9 cellular contexts compared by ENCODE assay signal in the genomic region with DNA sequence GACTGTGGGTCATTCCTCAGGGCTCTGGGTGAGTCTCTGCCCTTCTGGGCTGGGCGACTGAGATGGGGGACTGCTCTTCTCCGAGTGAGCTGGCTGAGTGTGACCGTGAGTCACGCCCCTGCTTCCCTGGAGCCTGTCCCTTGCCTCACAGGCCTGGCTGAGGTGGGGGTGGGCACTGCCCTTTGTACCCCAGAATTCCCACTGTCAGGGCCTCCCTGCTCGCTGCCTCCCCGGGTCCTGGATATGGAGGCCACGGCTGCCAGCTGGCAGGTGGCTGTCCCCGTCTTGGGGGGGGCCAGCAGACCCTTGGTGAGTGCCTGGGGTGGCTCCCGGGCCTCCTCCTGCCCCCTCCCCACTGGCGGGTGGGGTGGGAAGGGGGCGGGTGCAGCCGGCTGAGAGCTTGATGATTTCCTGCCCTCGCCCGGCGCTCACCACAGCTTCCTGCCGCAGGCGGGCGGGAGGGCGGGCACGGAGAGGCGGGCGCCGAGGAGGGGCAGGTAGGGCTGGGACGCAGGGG. TPM values are rescaled to one million over a fixed set of nuclear protein-coding genes. Genes with fewer than 3 reads are reported as not detected.
DNase-seq lines count a peak whose midpoint lies in the region; ATAC-seq and TF ChIP-seq lines count a peak whose summit lies in the region.
"Had no signal": no experiment of that assay in that cellular context is flagged by ENCODE, and none has a peak within 500 bp of the region (broad histone marks: within the 10 kb centered on the region; RNA-seq: fewer than 3 reads in every experiment).

A gene with protein sequence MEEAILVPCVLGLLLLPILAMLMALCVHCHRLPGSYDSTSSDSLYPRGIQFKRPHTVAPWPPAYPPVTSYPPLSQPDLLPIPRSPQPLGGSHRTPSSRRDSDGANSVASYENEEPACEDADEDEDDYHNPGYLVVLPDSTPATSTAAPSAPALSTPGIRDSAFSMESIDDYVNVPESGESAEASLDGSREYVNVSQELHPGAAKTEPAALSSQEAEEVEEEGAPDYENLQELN (plus strand): TSS at position 434 of the 517 bp plus-strand sequence. CDS start 366 bp downstream, outside the sequence.

- ATAC-seq in DND-41 (ENCODE audit: insufficient read depth, low read depth) (peak; percentile 90), GM19023 (IDR thresholded peaks at IDR 0.05; ENCODE audit: unreplicated experiment) (no peak)
- peak; percentile 86 for ATAC-seq in naive thymus-derived CD4-positive, alpha-beta T cell

- H3K9ac ChIP-seq in DND-41 (ENCODE audit: low read depth, low read length) = peak within 1 kb of the TSS; percentile 47

- H3K36me3 Mint-ChIP-seq in naive thymus-derived CD4-positive, alpha-beta T cell = peaks cover 22 to 72% (median 43%) of the 10 kb centered on the region in 5 donors

- H4K20me1 ChIP-seq in DND-41 (ENCODE audit: insufficient read depth, low read length) = no peaks in the 10 kb centered on the region

- H3K4me1 Mint-ChIP-seq in naive thymus-derived CD4-positive, alpha-beta T cell = peaks cover 41 to 54% (median 49%) of the 10 kb centered on the region in 7 donors

- TF ChIP-seq CTCF in DND-41 (IDR thresholded peaks at IDR 0.05; ENCODE audit: borderline replicate concordance, extremely low read depth, low read length, poor library complexity, severe bottlenecking) (no peak), uterus (IDR thresholded peaks at IDR 0.05) (no peak)

- H3K27me3 ChIP-seq in DND-41 (ENCODE audit: insufficient read depth, low read length, poor library complexity) (no peaks in the 10 kb centered on the region), uterus (no peaks in the 10 kb centered on the region)
- H3K27me3 ChIP-seq in naive thymus-derived CD4-positive, alpha-beta T cell (ENCODE audit: control insufficient read depth in 2 of 2, insufficient read depth in 2 of 2, low read length in 2 of 2) = no peaks in the 10 kb centered on the region
- H3K27me3 ChIP-seq: thyroid gland had no signal

- POLR2A ChIA-PET in naive thymus-derived CD4-positive, alpha-beta T cell (lab: Charles Lee) = interaction anchor here (0.5 to 8.7 kb wide), 9 partner anchors 8 to 90 kb away, joined by 3 to 194 read pairs (median 28); a partner anchor contains a TSS

- H3K27ac Mint-ChIP-seq in naive thymus-derived CD4-positive, alpha-beta T cell = peak within 1 kb of the TSS; percentile 94 to 99 (median 97)

- H2AFZ ChIP-seq in DND-41 (ENCODE audit: low read depth, low read length) = 0 out of 2 replicates have a peak within 1 kb of the TSS, but pooled peaks have one; percentile 31

- H3K4me3 ChIP-seq in DND-41 (ENCODE audit: low read depth in 1 of 2, low read length in 2 of 2) = peak within 1 kb of the TSS in 1 of 2 experiments; percentile 49; a peak in 2 of 4 replicates
- peak within 1 kb of the TSS; percentile 98 for H3K4me3 ChIP-seq in naive thymus-derived CD4-positive, alpha-beta T cell (ENCODE audit: low read length)
- H3K4me3 ChIP-seq in uterus = no peak within 1 kb of the TSS
- H3K4me3 ChIP-seq: thyroid gland had no signal

- H3K36me3 ChIP-seq in DND-41 (ENCODE audit: insufficient read depth, low read length) (peaks cover 51% of the 10 kb centered on the region), uterus (no peaks in the 10 kb centered on the region)
- peaks cover 0 to 66% (median 13%) of the 10 kb centered on the region in 3 experiments for H3K36me3 ChIP-seq in naive thymus-derived CD4-positive, alpha-beta T cell (ENCODE audit: control insufficient read depth in 2 of 3, insufficient read depth in 3 of 3, low read length in 3 of 3)

- H3K9me3 ChIP-seq in DND-41 (ENCODE audit: insufficient read depth, low read length, severe bottlenecking) (no peaks in the 10 kb centered on the region), uterus (peaks cover 0 to 6% of the 10 kb centered on the region in 2 donors)
- no peaks in the 10 kb centered on the region for H3K9me3 ChIP-seq in naive thymus-derived CD4-positive, alpha-beta T cell (ENCODE audit: control insufficient read depth in 2 of 3, low read length in 3 of 3)
- H3K9me3 ChIP-seq: thyroid gland had no signal

- peak within 1 kb of the TSS; percentile 70 for H3K27ac ChIP-seq in DND-41 (ENCODE audit: low read length)
- peak within 1 kb of the TSS; percentile 87 for H3K27ac ChIP-seq in naive thymus-derived CD4-positive, alpha-beta T cell (ENCODE audit: low read depth, low read length)
- no peak within 1 kb of the TSS for H3K27ac ChIP-seq in uterus
- H3K27ac ChIP-seq: thyroid gland had no signal

- no peak for TF ChIP-seq POLR2A in uterus (IDR thresholded peaks at IDR 0.05)

- peaks cover 2 to 10% (median 8%) of the 10 kb centered on the region in 11 donors for H3K9me3 Mint-ChIP-seq in naive thymus-derived CD4-positive, alpha-beta T cell

- peaks cover 27% of the 10 kb centered on the region for H3K4me1 ChIP-seq in DND-41 (ENCODE audit: insufficient read depth, low read length)
- peaks cover 41% of the 10 kb centered on the region in 2 donors for H3K4me1 ChIP-seq in naive thymus-derived CD4-positive, alpha-beta T cell (ENCODE audit: control insufficient read depth in 2 of 2, insufficient read depth in 2 of 2, low read length in 2 of 2)
- H3K4me1 ChIP-seq in uterus = no peaks in the 10 kb centered on the region
- H3K4me1 ChIP-seq: thyroid gland had no signal

- intact Hi-C loops in naive thymus-derived CD4-positive, alpha-beta T cell (cut with micrococcal nuclease) = loop anchor here (2.0 to 5.0 kb wide), 3 partner anchors 24 to 57 kb away; a partner anchor contains a TSS
- intact Hi-C loops in uterus (cut with DNase I; ENCODE audit: low total_unique reads) = no loop called here

- no peaks in the 10 kb centered on the region for H3K27me3 Mint-ChIP-seq in naive thymus-derived CD4-positive, alpha-beta T cell

- H3K79me2 ChIP-seq in DND-41 (ENCODE audit: insufficient read depth, low read length) = no peaks in the 10 kb centered on the region

- peak within 1 kb of the TSS; percentile 61 for H3K4me2 ChIP-seq in DND-41 (ENCODE audit: insufficient read depth, low read length)

- CTCF ChIA-PET in naive thymus-derived CD4-positive, alpha-beta T cell (lab: Charles Lee) = interaction anchor here (0.8 to 1.8 kb wide), 2 partner anchors 10 to 36 kb away, joined by 3 to 5 read pairs; a partner anchor contains a TSS

- peak within 1 kb of the TSS; percentile 94 to 100 (median 98) for H3K4me3 Mint-ChIP-seq in naive thymus-derived CD4-positive, alpha-beta T cell

- peak; percentile 92 for DNase-seq in DND-41
- peak; percentile 65 for DNase-seq in NCI-H69 (lab: John Stamatoyannopoulos, UW)
- DNase-seq in activated T-cell treated with anti-CD3 and anti-CD28 coated beads for 48 hours (ENCODE audit: low read depth) = peak; percentile 70
- DNase-seq in naive thymus-derived CD4-positive, alpha-beta T cell = peak; percentile 67 to 87 (median 84)
- DNase-seq in ureter (ENCODE audit: low spot score) = no peak
- DNase-seq in uterus = no peak
- DNase-seq in epidermal melanocyte (ENCODE audit: insufficient read length, low spot score) = no peak

RNA-seq across cellular contexts. Expression of the gene that starts here (rescaled TPM):
- 100 to 1,000 TPM; 179 to 476 (median 342) TPM for total RNA-seq in naive thymus-derived CD4-positive, alpha-beta T cell
- polyA plus RNA-seq in naive thymus-derived CD4-positive, alpha-beta T cell = 100 to 1,000 TPM; 317 to 445 TPM
- total RNA-seq in ureter (11.9 TPM), uterus (10 to 100 TPM in 1 of 4 donors, 1 to 10 TPM in 2, under 1 TPM in 1; 0.97 to 12.6 (median 3.0) TPM)

Comparison
In these comparisons a context has a peak if more than half of its experiments do, and no peak if none do; other contexts are left out.
1. RNA of the gene that starts here (total RNA-seq): 179 to 476 TPM in naive thymus-derived CD4-positive, alpha-beta T cell; 11.9 TPM in ureter (single experiment) and 0.97 to 12.6 TPM in uterus; every median in the first group is over 10 times any median in the second.
2. DNase-seq: peak in DND-41 (single experiment), NCI-H69 (single experiment), activated T-cell treated with anti-CD3 and anti-CD28 coated beads for 48 hours (single experiment) and naive thymus-derived CD4-positive, alpha-beta T cell (9 of 9); none in ureter (single experiment), uterus (0 of 2) and epidermal melanocyte (single experiment).
3. H3K27ac ChIP-seq: peak in DND-41 (single experiment) and naive thymus-derived CD4-positive, alpha-beta T cell (single experiment); none in uterus (0 of 2).